Comparison of ENCODE assay signal across 8 cellular contexts in the genomic region with DNA sequence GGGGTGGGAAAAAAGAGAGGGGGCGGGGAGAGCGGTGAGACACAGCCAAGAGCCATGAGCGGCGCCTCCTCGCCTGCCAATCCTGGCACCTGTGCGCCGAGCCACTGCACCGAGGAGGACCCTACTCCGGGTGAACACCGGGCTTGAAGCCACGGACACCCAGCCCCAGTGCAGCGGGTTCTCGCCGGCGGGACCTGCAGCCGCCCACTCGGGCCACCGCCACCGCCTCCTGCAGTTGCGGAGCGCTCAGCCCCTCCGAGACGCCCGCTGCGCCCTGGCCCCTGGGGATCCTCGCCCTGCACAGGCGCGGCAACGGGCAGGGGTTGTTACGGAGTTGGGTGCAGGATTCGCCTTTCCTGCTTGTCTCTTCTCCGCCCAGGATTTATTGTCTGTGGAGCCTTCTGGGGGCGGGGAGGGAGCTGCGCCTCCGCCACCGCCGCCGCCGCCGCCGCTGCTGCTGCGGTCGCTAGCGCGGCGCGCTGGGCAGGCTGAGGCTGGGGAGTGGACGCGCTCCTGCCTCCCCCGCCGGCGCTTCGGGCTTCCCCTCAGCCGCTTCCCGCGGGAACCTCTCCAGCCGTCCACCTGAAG. TPM values are rescaled to one million over a fixed set of nuclear protein-coding genes. Genes with fewer than 3 reads are reported as not detected.
A peak's percentile ranks its signal among the peaks of the same experiment; 100 is the strongest.
DNase-seq lines count a peak whose midpoint lies in the region; ATAC-seq and TF ChIP-seq lines count a peak whose summit lies in the region.

Gene LRRC7 (plus strand): TSS at position 76 of the 588 bp plus-strand sequence. CDS start 718 bp downstream, outside the sequence.

- TF ChIP-seq POLR2A in esophagus muscularis mucosa (IDR thresholded peaks at IDR 0.05; ENCODE audit: low read depth) (no peak), uterus (IDR thresholded peaks at IDR 0.05) (no peak)

- no peak for DNase-seq in T-cell
- no peak for DNase-seq in esophagus muscularis mucosa (ENCODE audit: extremely low spot score)
- DNase-seq in uterus: no peak
- DNase-seq in activated CD8-positive, alpha-beta memory T cell treated with anti-CD3 and anti-CD28 coated beads, Interleukin-2, amount 50 U/mL, for 48 hours: no peak

- H3K27me3 ChIP-seq in esophagus muscularis mucosa: peaks cover 0 to 37% (median 7%) of the 10 kb centered on the region in 4 donors
- peaks cover 10 to 20% of the 10 kb centered on the region in 2 donors for H3K27me3 ChIP-seq in mucosa of rectum (ENCODE audit: control insufficient read depth in 2 of 2, insufficient read depth in 2 of 2, low read length in 2 of 2)
- H3K27me3 ChIP-seq in uterus: no peaks in the 10 kb centered on the region

- TF ChIP-seq CTCF in esophagus muscularis mucosa (IDR thresholded peaks at IDR 0.05): no peak
- no peak for TF ChIP-seq CTCF in uterus (IDR thresholded peaks at IDR 0.05)

- peak within 1 kb of the TSS in 3 of 4 donors; percentile 26 to 39 (median 34) for H3K27ac ChIP-seq in esophagus muscularis mucosa (replicated peaks in 1 of 4)
- H3K27ac ChIP-seq in mucosa of rectum (ENCODE audit: low read depth in 2 of 2, low read length in 2 of 2): no peak within 1 kb of the TSS
- H3K27ac ChIP-seq in uterus: no peak within 1 kb of the TSS

- peak within 1 kb of the TSS; percentile 15; the same call in 1 of the 2 replicates for H3K4me3 ChIP-seq in GM08714 (ENCODE audit: low read length)
- H3K4me3 ChIP-seq in esophagus muscularis mucosa: peak within 1 kb of the TSS; percentile 57 to 61 (median 60)
- peak within 1 kb of the TSS; percentile 43 to 65 for H3K4me3 ChIP-seq in mucosa of rectum (ENCODE audit: low read length in 2 of 2)
- peak within 1 kb of the TSS; percentile 18 to 34 for H3K4me3 ChIP-seq in uterus

- TF ChIP-seq EP300 in esophagus muscularis mucosa (IDR thresholded peaks at IDR 0.05): no peak

- no peaks in the 10 kb centered on the region for H3K36me3 Mint-ChIP-seq in T-cell

- H3K4me1 ChIP-seq in esophagus muscularis mucosa: peaks cover 11 to 41% (median 37%) of the 10 kb centered on the region in 4 donors
- peaks cover 0 to 5% of the 10 kb centered on the region in 2 donors for H3K4me1 ChIP-seq in mucosa of rectum (ENCODE audit: control insufficient read depth in 2 of 2, insufficient read depth in 2 of 2, low read length in 2 of 2)
- peaks cover 0 to 5% of the 10 kb centered on the region in 2 donors for H3K4me1 ChIP-seq in uterus

- POLR2A ChIA-PET in T-cell (lab: Charles Lee): no interaction called here

- CTCF ChIA-PET in T-cell (lab: Charles Lee): no interaction called here

- H3K4me1 Mint-ChIP-seq in T-cell: peaks cover 0 to 9% (median 3%) of the 10 kb centered on the region in 3 donors

- intact Hi-C loops in esophagus muscularis mucosa (cut with DNase I) (no loop called here), uterus (cut with DNase I; ENCODE audit: low total_unique reads) (no loop called here)

- peaks cover 32 to 33% of the 10 kb centered on the region in 2 donors for H3K27me3 Mint-ChIP-seq in T-cell

- H3K27ac Mint-ChIP-seq in T-cell: peak within 1 kb of the TSS in 1 of 2 donors; percentile 87

- no peak within 1 kb of the TSS for H3K9ac ChIP-seq in mucosa of rectum (ENCODE audit: low read depth in 1 of 2, low read length in 2 of 2)

- ATAC-seq in HG03521 (IDR thresholded peaks at IDR 0.05; ENCODE audit: unreplicated experiment): peak; percentile 21
- peak in 3 of 4 experiments; percentile 19 to 44 (median 19) for ATAC-seq in T-cell (replicated peaks in 1 of 4)
- ATAC-seq in HG03139 (IDR thresholded peaks at IDR 0.05; ENCODE audit: unreplicated experiment): no peak

- no peaks in the 10 kb centered on the region for H3K9me3 ChIP-seq in esophagus muscularis mucosa
- no peaks in the 10 kb centered on the region for H3K9me3 ChIP-seq in mucosa of rectum (ENCODE audit: control insufficient read depth in 2 of 2, low read length in 2 of 2)
- no peaks in the 10 kb centered on the region for H3K9me3 ChIP-seq in uterus

- WGBS in esophagus muscularis mucosa: under 1% methylated on average over 30 of the region's 57 CpGs

- H3K36me3 ChIP-seq in esophagus muscularis mucosa: no peaks in the 10 kb centered on the region
- H3K36me3 ChIP-seq in mucosa of rectum (ENCODE audit: control insufficient read depth in 2 of 2, insufficient read depth in 2 of 2, low read length in 2 of 2): no peaks in the 10 kb centered on the region
- no peaks in the 10 kb centered on the region for H3K36me3 ChIP-seq in uterus

- peak within 1 kb of the TSS; percentile 28 to 77 (median 72) for H3K4me3 Mint-ChIP-seq in T-cell

- peaks cover 0 to 3% (median 0%) of the 10 kb centered on the region in 3 donors for H3K9me3 Mint-ChIP-seq in T-cell

RNA-seq across cellular contexts. Expression of gene LRRC7, which starts in this region (rescaled TPM):
- total RNA-seq in T-cell: 1 to 10 TPM in 2 of 5 donors, under 1 TPM in 3; 0.13 to 4.0 (median 0.54) TPM
- total RNA-seq in esophagus muscularis mucosa: 1 to 10 TPM in 1 of 4 donors, under 1 TPM in 3; 0.26 to 2.5 (median 0.42) TPM
- total RNA-seq in uterus: 10 to 100 TPM in 1 of 4 donors, 1 to 10 TPM in 1, not detected in 2; 1.5 to 12.0 TPM

Comparison
In these comparisons a context has a peak if more than half of its experiments do, and no peak if none do; other contexts are left out.
1. H3K27ac ChIP-seq: peak in esophagus muscularis mucosa (3 of 4); none in mucosa of rectum (0 of 2) and uterus (0 of 2).
2. Peak in every context shown above with its lines, with median percentiles within 50 percentile points of each other: H3K4me3 ChIP-seq.